Comparison of ENCODE assay signal across 8 cellular contexts in the genomic region with DNA sequence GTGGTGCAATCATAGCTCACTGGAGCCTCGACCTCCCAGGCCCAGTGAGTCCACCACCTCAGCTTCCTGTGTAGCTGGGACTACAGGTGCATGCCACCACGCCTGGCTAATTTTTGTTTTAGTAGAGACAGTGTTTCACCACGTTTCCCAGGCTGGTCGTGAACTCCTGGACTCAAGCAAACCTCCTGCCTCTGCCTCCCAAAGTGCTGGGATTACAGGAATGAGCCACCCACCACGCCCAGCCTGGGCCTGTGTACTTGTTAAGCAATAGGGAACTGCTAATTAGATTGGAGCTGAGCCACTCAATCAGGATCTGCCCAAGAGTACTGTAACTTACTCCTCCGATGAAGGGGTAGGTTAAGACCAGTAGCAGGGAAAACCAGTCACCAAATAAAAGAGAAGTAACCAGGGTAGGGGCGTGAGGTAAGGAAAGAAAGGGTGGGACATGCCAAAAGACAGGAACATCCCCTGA. TPM values are rescaled to one million over a fixed set of nuclear protein-coding genes. Genes with fewer than 3 reads are reported as not detected.
DNase-seq lines count a peak whose midpoint lies in the region; ATAC-seq and TF ChIP-seq lines count a peak whose summit lies in the region.

No MANE protein-coding gene starts in this region.

- peak overlapping the region; percentile 94 for H3K4me3 Mint-ChIP-seq in activated T-cell treated with anti-CD3 and anti-CD28 coated beads, Interleukin-2, amount 50 U/mL, for 4 hours

- peaks cover 70% of the 10 kb centered on the region for H4K20me1 ChIP-seq in smooth muscle cell (ENCODE audit: low read depth)

- ATAC-seq in activated T-cell treated with anti-CD3 and anti-CD28 coated beads, Interleukin-2, amount 50 U/mL, for 4 hours: no peak
- no peak for ATAC-seq in GM21515 (IDR thresholded peaks at IDR 0.05; ENCODE audit: unreplicated experiment)

- H3K4me1 ChIP-seq in NT2/D1 (ENCODE audit: insufficient read depth, insufficient read length) (peaks cover 24% of the 10 kb centered on the region), smooth muscle cell (ENCODE audit: low read depth) (peaks cover 15% of the 10 kb centered on the region)
- H3K4me1 ChIP-seq in effector memory CD4-positive, alpha-beta T cell (ENCODE audit: control insufficient read depth, insufficient read depth, low read length, poor library complexity, severe bottlenecking): peaks cover 49% of the 10 kb centered on the region

- no peaks in the 10 kb centered on the region for H3K27me3 Mint-ChIP-seq in activated T-cell treated with anti-CD3 and anti-CD28 coated beads, Interleukin-2, amount 50 U/mL, for 4 hours (ENCODE audit: low read depth)

- peaks cover 34% of the 10 kb centered on the region for H3K36me3 Mint-ChIP-seq in activated T-cell treated with anti-CD3 and anti-CD28 coated beads, Interleukin-2, amount 50 U/mL, for 4 hours (ENCODE audit: insufficient read depth)

- H3K9me3 Mint-ChIP-seq in activated T-cell treated with anti-CD3 and anti-CD28 coated beads, Interleukin-2, amount 50 U/mL, for 4 hours: no peaks in the 10 kb centered on the region

- H2AFZ ChIP-seq in smooth muscle cell (ENCODE audit: low read depth): no peak overlapping the region

- H3K27ac ChIP-seq in effector memory CD4-positive, alpha-beta T cell (ENCODE audit: insufficient read depth, low read length, poor library complexity, severe bottlenecking): peak overlapping the region; percentile 95
- no peak overlapping the region for H3K27ac ChIP-seq in smooth muscle cell (ENCODE audit: low read depth)

- H3K27me3 ChIP-seq in NT2/D1 (ENCODE audit: insufficient read depth, insufficient read length) (no peaks in the 10 kb centered on the region), smooth muscle cell (ENCODE audit: low read depth) (no peaks in the 10 kb centered on the region)
- no peaks in the 10 kb centered on the region for H3K27me3 ChIP-seq in effector memory CD4-positive, alpha-beta T cell (replicated peaks; ENCODE audit: control insufficient read depth, insufficient read depth, low read length, poor library complexity, severe bottlenecking)

- no peaks in the 10 kb centered on the region for H3F3A ChIP-seq in smooth muscle cell (ENCODE audit: low read depth)

- peak overlapping the region; percentile 91 for H3K4me2 ChIP-seq in smooth muscle cell

- WGBS in smooth muscle cell (ENCODE audit: low lambda C conversion rate): 86% methylated on average over 7 of the region's 7 CpGs

- no peak for DNase-seq in activated T-cell treated with anti-CD3 and anti-CD28 coated beads, Interleukin-2, amount 50 U/mL, for 4 hours
- DNase-seq in activated T-cell treated with anti-CD3 and anti-CD28 coated beads, Interleukin-2, amount 50 U/mL, for 48 hours: no peak
- no peak for DNase-seq in NT2/D1 (ENCODE audit: low read depth, low spot score)
- no peak for DNase-seq in effector memory CD4-positive, alpha-beta T cell
- no peak for DNase-seq in smooth muscle cell (lab: John Stamatoyannopoulos, UW; ENCODE audit: unreplicated experiment)
- DNase-seq in Ammon's horn (ENCODE audit: low spot score): no peak
- no peak for DNase-seq in nucleus accumbens (lab: John Stamatoyannopoulos, UW)

- TF ChIP-seq CTCF in smooth muscle cell (IDR thresholded peaks at IDR 0.05; ENCODE audit: borderline replicate concordance, insufficient read depth, poor library complexity, severe bottlenecking): no peak

- H3K36me3 ChIP-seq in NT2/D1 (ENCODE audit: insufficient read depth, insufficient read length, low read length) (peaks cover 49% of the 10 kb centered on the region), smooth muscle cell (ENCODE audit: low read depth) (no peaks in the 10 kb centered on the region)
- peaks cover 23% of the 10 kb centered on the region for H3K36me3 ChIP-seq in effector memory CD4-positive, alpha-beta T cell (ENCODE audit: control insufficient read depth, insufficient read depth, low read length)

- peaks cover 70% of the 10 kb centered on the region for H3K79me2 ChIP-seq in smooth muscle cell (ENCODE audit: low read depth)

- H3K9me3 ChIP-seq in NT2/D1 (ENCODE audit: insufficient read depth, low read length) (no peaks in the 10 kb centered on the region), smooth muscle cell (replicated peaks; ENCODE audit: low read depth) (no peaks in the 10 kb centered on the region)
- no peaks in the 10 kb centered on the region for H3K9me3 ChIP-seq in effector memory CD4-positive, alpha-beta T cell (ENCODE audit: control insufficient read depth, low read length)

- peaks cover 52% of the 10 kb centered on the region for H3K4me1 Mint-ChIP-seq in activated T-cell treated with anti-CD3 and anti-CD28 coated beads, Interleukin-2, amount 50 U/mL, for 4 hours (ENCODE audit: low read depth)

- no peak overlapping the region for H3K4me3 ChIP-seq in NT2/D1 (ENCODE audit: insufficient read length, low read depth)
- peak overlapping the region; percentile 52 for H3K4me3 ChIP-seq in effector memory CD4-positive, alpha-beta T cell (ENCODE audit: insufficient read depth, low read depth, low read length, poor library complexity, severe bottlenecking)
- H3K4me3 ChIP-seq in smooth muscle cell: no peak overlapping the region

- H3K9ac ChIP-seq in NT2/D1 (ENCODE audit: insufficient read length, low read depth) (peak overlapping the region; percentile 46), smooth muscle cell (ENCODE audit: low read depth) (no peak overlapping the region)

RNA-seq across cellular contexts. Expression of a gene that starts 2.4 kb away (rescaled TPM):
- total RNA-seq in activated T-cell treated with anti-CD3 and anti-CD28 coated beads, Interleukin-2, amount 50 U/mL, for 4 hours: 100 to 1,000 TPM; 538 to 557 (median 548) TPM
- total RNA-seq in smooth muscle cell: 18.2 and 23.1 TPM in 2 replicates
- 38.0 and 54.6 TPM in 2 replicates for polyA plus RNA-seq in smooth muscle cell

RNA-seq across cellular contexts. Expression of a gene that starts 16.3 kb away (rescaled TPM):
- total RNA-seq in activated T-cell treated with anti-CD3 and anti-CD28 coated beads, Interleukin-2, amount 50 U/mL, for 4 hours: 100 to 1,000 TPM; 171 to 213 (median 197) TPM
- 19.0 and 28.0 TPM in 2 replicates for total RNA-seq in smooth muscle cell
- 64.8 and 72.2 TPM in 2 replicates for polyA plus RNA-seq in smooth muscle cell

RNA-seq across cellular contexts. Expression of a gene that starts 35.5 kb away (rescaled TPM):
- 100 to 1,000 TPM; 217 to 280 (median 218) TPM for total RNA-seq in activated T-cell treated with anti-CD3 and anti-CD28 coated beads, Interleukin-2, amount 50 U/mL, for 4 hours
- total RNA-seq in smooth muscle cell: 2.6 and 3.0 TPM in 2 replicates
- polyA plus RNA-seq in smooth muscle cell: 5.5 and 5.6 TPM in 2 replicates

RNA-seq across cellular contexts. Expression of a gene that starts 58.4 kb away (rescaled TPM):
- total RNA-seq in activated T-cell treated with anti-CD3 and anti-CD28 coated beads, Interleukin-2, amount 50 U/mL, for 4 hours: under 1 TPM in 1 of 3 donors, not detected in 2; 0.19 TPM
- 0.27 TPM in 1 of 2 replicates, not detected in the other for total RNA-seq in smooth muscle cell
- 1.0 TPM in 1 of 2 replicates, not detected in the other for polyA plus RNA-seq in smooth muscle cell

Comparison
In these comparisons a context has a peak if more than half of its experiments do, and no peak if none do; other contexts are left out.
1. RNA of a gene that starts 2.4 kb away (total RNA-seq): 538 to 557 TPM in activated T-cell treated with anti-CD3 and anti-CD28 coated beads, Interleukin-2, amount 50 U/mL, for 4 hours; 18.2 to 23.1 TPM in smooth muscle cell; every median in the first group is over 10 times any median in the second.
2. RNA of a gene that starts 35.5 kb away (total RNA-seq): 217 to 280 TPM in activated T-cell treated with anti-CD3 and anti-CD28 coated beads, Interleukin-2, amount 50 U/mL, for 4 hours; 2.6 to 3.0 TPM in smooth muscle cell; every median in the first group is over 10 times any median in the second.